ENCODE assay signal across 1 cellular context in genomic region chr2:25376750-25377621, GRCh38.
A peak's percentile ranks its signal among the peaks of the same experiment; 100 is the strongest.
TF ChIP-seq lines count a peak whose summit lies in the region.

No MANE protein-coding gene starts in this region.

TF ChIP-seq in K562, 482 proteins besides CTCF, POLR2A, EP300 and RAD21 (continued from another document):
- TF ChIP-seq MGA (IDR thresholded peaks at IDR 0.05) = peak; percentile 59; the same call in 1 of the 2 replicates
- TF ChIP-seq RFX7 (CRISPR knock-in tag; IDR thresholded peaks at IDR 0.05) = no peak
- no peak for TF ChIP-seq HMG20B (CRISPR knock-in tag; IDR thresholded peaks at IDR 0.05)
- peak; percentile 71; the same call in 1 of the 2 replicates for TF ChIP-seq KLF13 (tag; IDR thresholded peaks at IDR 0.05; ENCODE audit: borderline replicate concordance, low read depth)
- TF ChIP-seq RFX1 (IDR thresholded peaks at IDR 0.05) = no peak
TF ChIP-seq in K562: peak in this region for 54.
